ENCODE assay signal across 8 cellular contexts in the genomic region with DNA sequence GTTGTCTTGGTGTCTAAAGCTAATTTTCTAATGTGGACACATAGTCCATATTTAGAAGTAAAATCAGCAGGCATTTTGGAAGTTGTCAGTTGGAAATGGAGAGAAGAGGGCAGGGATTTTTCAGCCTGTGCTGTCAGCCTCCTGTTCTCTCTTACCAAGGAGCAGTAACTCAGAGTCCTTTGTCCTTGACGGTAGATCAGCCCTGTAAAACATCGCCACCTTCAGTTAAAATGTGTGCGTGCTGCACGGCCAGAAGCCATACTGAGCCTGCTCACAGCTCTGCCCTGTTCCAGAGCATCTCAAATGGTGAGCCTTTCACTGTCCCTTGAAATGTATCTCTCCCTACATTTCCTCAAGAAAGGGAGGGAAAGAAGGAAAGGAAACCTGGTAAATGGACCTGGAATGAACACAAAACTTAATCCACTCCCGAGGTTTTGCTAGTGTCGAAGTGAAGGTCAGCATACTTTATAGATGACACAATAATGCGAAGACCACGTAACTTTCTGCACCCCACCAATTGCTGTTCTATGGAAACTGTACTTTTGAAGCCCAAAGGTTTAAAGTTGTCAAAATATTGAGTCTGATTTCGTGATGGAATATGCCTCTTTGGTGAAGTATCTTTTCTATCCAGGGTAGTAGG.
A peak's percentile ranks its signal among the peaks of the same experiment; 100 is the strongest.
DNase-seq lines count a peak whose midpoint lies in the region; ATAC-seq, FAIRE-seq and TF ChIP-seq lines count a peak whose summit lies in the region.

No MANE protein-coding gene starts in this region.

- H3K4me1 ChIP-seq in A549 = no peaks in the 10 kb centered on the region

- POLR2A ChIA-PET in A549 (lab: Yijun Ruan, JAX) = no interaction called here

- H3K27me3 Mint-ChIP-seq in HFFc6 (ENCODE audit: insufficient read depth) (no peaks in the 10 kb centered on the region; the same call in 1 of the 2 replicates), neural crest cell (ENCODE audit: low read depth) (peaks cover 3% of the 10 kb centered on the region)

- no peak overlapping the region for H3K27ac ChIP-seq in A549

- H3K4me3 ChIP-seq in A549 = no peak overlapping the region

- TF ChIP-seq EP300 in A549 (IDR thresholded peaks at IDR 0.05) = no peak

- no peak overlapping the region for H3K4me2 ChIP-seq in A549

- H3K9me3 ChIP-seq in A549 = no peaks in the 10 kb centered on the region

- peak; percentile 98 for ATAC-seq in A549

- H3K36me3 Mint-ChIP-seq in HFFc6 (ENCODE audit: low read depth) (no peaks in the 10 kb centered on the region), neural crest cell (ENCODE audit: low read depth) (no peaks in the 10 kb centered on the region)

- peak; percentile 40 for TF ChIP-seq CTCF in A549 (IDR thresholded peaks at IDR 0.05)
- TF ChIP-seq CTCF in GM12874 (IDR thresholded peaks at IDR 0.05; ENCODE audit: insufficient read depth, low read depth, low read length) = peak; percentile 60
- TF ChIP-seq CTCF in HFFc6 (IDR thresholded peaks at IDR 0.05) = peak; percentile 75
- peak; percentile 75 for TF ChIP-seq CTCF in neural crest cell (conservative IDR thresholded peaks at IDR 0.05)

- DNase-seq in A549 (ENCODE audit: low read depth in 1 of 2, low spot score in 1 of 2) (peak; percentile 4 to 51), HFFc6 (peak; percentile 56), LoVo (ENCODE audit: low spot score) (peak; percentile 55), SHP77 (lab: John Stamatoyannopoulos, UW) (peak; percentile 58 to 74), fibroblast of peridontal ligament (ENCODE audit: extremely low read depth) (peak; percentile 82), neural crest cell (ENCODE audit: low read depth, low spot score) (peak; percentile 47), activated T-cell treated with anti-CD3 and anti-CD28 coated beads for 4 hours (no peak)

- H3K4me1 Mint-ChIP-seq in HFFc6 (ENCODE audit: low read depth) (no peaks in the 10 kb centered on the region), neural crest cell (peaks cover 12% of the 10 kb centered on the region)

- H3K4me3 Mint-ChIP-seq in HFFc6 = no peak overlapping the region
- no peak overlapping the region for H3K4me3 Mint-ChIP-seq in neural crest cell

- 28% methylated on average over 9 of the region's 9 CpGs for WGBS in A549 (ENCODE audit: missing lambda C conversion rate)

- TF ChIP-seq POLR2A in A549 (IDR thresholded peaks at IDR 0.05; ENCODE audit: low read length) = no peak

- H3K27ac Mint-ChIP-seq in HFFc6 = no peak overlapping the region
- H3K27ac Mint-ChIP-seq in neural crest cell (ENCODE audit: unreplicated experiment) = peak overlapping the region; percentile 85

- peak; percentile 43 to 64; a peak in 4 of 5 replicates for TF ChIP-seq RAD21 in A549 (conservative IDR thresholded peaks at IDR 0.05 in 1 of 2, IDR thresholded peaks at IDR 0.05 in 1 of 2)

- CTCF ChIA-PET in A549 (lab: Yijun Ruan, JAX) = interaction anchor here (1.0 to 1.5 kb wide), 4 partner anchors 11 to 220 kb away, joined by 3 to 6 read pairs (median 3); no protein-coding TSS in a partner anchor

- no peaks in the 10 kb centered on the region for H3K9me3 Mint-ChIP-seq in HFFc6
- no peaks in the 10 kb centered on the region for H3K9me3 Mint-ChIP-seq in neural crest cell

- FAIRE-seq in A549 (lab: Jason Lieb, UNC) = no peak

TF ChIP-seq in A549, 52 proteins besides CTCF, POLR2A, EP300 and RAD21:
- TF ChIP-seq EHMT2 (IDR thresholded peaks at IDR 0.05; ENCODE audit: low read depth) = no peak
- TF ChIP-seq HOXB13 (CRISPR knock-in tag; IDR thresholded peaks at IDR 0.05; ENCODE audit: low read depth) = no peak
- peak; percentile 19; the same call in 1 of the 3 replicates for TF ChIP-seq SMC3 (IDR thresholded peaks at IDR 0.05)
- TF ChIP-seq SREBF2 (IDR thresholded peaks at IDR 0.05) = no peak
